20 cellular contexts compared by ENCODE assay signal in genomic region chr2:8633186-8633734, GRCh38. TPM values are rescaled to one million over a fixed set of nuclear protein-coding genes. Genes with fewer than 3 reads are reported as not detected.
DNase-seq lines count a peak whose midpoint lies in the region; ATAC-seq and TF ChIP-seq lines count a peak whose summit lies in the region.
"Had no signal": no experiment of that assay in that cellular context is flagged by ENCODE, and none has a peak within 500 bp of the region (broad histone marks: within the 10 kb centered on the region; RNA-seq: fewer than 3 reads in every experiment).

No MANE protein-coding gene starts in this region.

- in situ Hi-C loops in mammary epithelial cell (cut with MboI; ENCODE audit: low sequenced_read_pairs in 2 of 2), result no loop called here

- peaks cover 14% of the 10 kb centered on the region for H3K4me1 ChIP-seq in body of pancreas
- no peaks in the 10 kb centered on the region for H3K4me1 ChIP-seq in mammary epithelial cell (ENCODE audit: insufficient read depth, low read length)
- H3K4me1 ChIP-seq: foreskin keratinocyte had no signal

- dilution Hi-C loops in mammary epithelial cell (cut with HindIII; ENCODE audit: low sequenced_read_pairs), result no loop called here

- no peak for TF ChIP-seq POLR2A in body of pancreas (IDR thresholded peaks at IDR 0.05)

- H3K27ac ChIP-seq in body of pancreas, result peak overlapping the region in 2 of 4 donors; percentile 27 to 29
- no peak overlapping the region for H3K27ac ChIP-seq in mammary epithelial cell (ENCODE audit: insufficient read depth, low read depth, low read length)
- H3K27ac ChIP-seq: foreskin keratinocyte had no signal

- H3K27ac Mint-ChIP-seq in activated naive CD8-positive, alpha-beta T cell treated with anti-CD3 and anti-CD28 coated beads, Interleukin-2, amount 50 U/mL, for 24 hours, result peak overlapping the region; percentile 10
- no peak overlapping the region for H3K27ac Mint-ChIP-seq in activated naive CD8-positive, alpha-beta T cell treated with anti-CD3 and anti-CD28 coated beads for 36 hours
- peak overlapping the region; percentile 94 to 99 (median 99) for H3K27ac Mint-ChIP-seq in nephron
- no peak overlapping the region for H3K27ac Mint-ChIP-seq in stimulated activated memory B cell treated with anti-CD40 and anti-IgM and Interleukin-4, amounts not matched to agents 10 μg/mL and 1 μg/mL and 100 μg/mL, for 72 hours
- H3K27ac Mint-ChIP-seq: activated naive CD8-positive, alpha-beta T cell treated with anti-CD3 and anti-CD28 coated beads, Interleukin-2, amount 10 ng/mL, durations not matched to agents 7 days and 5 days; stimulated activated naive B cell treated with anti-CD40 and anti-IgM and Interleukin-4, amounts not matched to agents 10 μg/mL and 1 μg/mL and 100 μg/mL, for 72 hours had no signal

- no peaks in the 10 kb centered on the region for H3K79me2 ChIP-seq in mammary epithelial cell (ENCODE audit: insufficient read depth, low read length)

- no peaks in the 10 kb centered on the region for H3K9me3 Mint-ChIP-seq in activated naive CD8-positive, alpha-beta T cell treated with anti-CD3 and anti-CD28 coated beads, Interleukin-2, amount 50 U/mL, for 24 hours
- H3K9me3 Mint-ChIP-seq in activated naive CD8-positive, alpha-beta T cell treated with anti-CD3 and anti-CD28 coated beads for 36 hours, result no peaks in the 10 kb centered on the region
- H3K9me3 Mint-ChIP-seq in nephron, result no peaks in the 10 kb centered on the region
- H3K9me3 Mint-ChIP-seq in stimulated activated memory B cell treated with anti-CD40 and anti-IgM and Interleukin-4, amounts not matched to agents 10 μg/mL and 1 μg/mL and 100 μg/mL, for 72 hours, result no peaks in the 10 kb centered on the region
- H3K9me3 Mint-ChIP-seq: activated naive CD8-positive, alpha-beta T cell treated with anti-CD3 and anti-CD28 coated beads, Interleukin-2, amount 10 ng/mL, durations not matched to agents 7 days and 5 days; CD4-positive, alpha-beta memory T cell; stimulated activated naive B cell treated with anti-CD40 and anti-IgM and Interleukin-4, amounts not matched to agents 10 μg/mL and 1 μg/mL and 100 μg/mL, for 72 hours had no signal

- H2AFZ ChIP-seq in mammary epithelial cell (ENCODE audit: low read depth, low read length), result no peak overlapping the region

- H3K9me3 ChIP-seq in body of pancreas, result no peaks in the 10 kb centered on the region
- no peaks in the 10 kb centered on the region for H3K9me3 ChIP-seq in mammary epithelial cell (replicated peaks; ENCODE audit: insufficient read depth, low read length)
- H3K9me3 ChIP-seq: tibial nerve had no signal

- ATAC-seq in activated naive CD8-positive, alpha-beta T cell treated with anti-CD3 and anti-CD28 coated beads, Interleukin-2, amount 50 U/mL, for 24 hours, result no peak
- peak; percentile 3 for ATAC-seq in body of pancreas
- ATAC-seq in stimulated activated memory B cell treated with anti-CD40 and anti-IgM and Interleukin-4, amounts not matched to agents 10 μg/mL and 1 μg/mL and 100 μg/mL, for 72 hours, result no peak
- no peak for ATAC-seq in stimulated activated naive CD8-positive, alpha-beta T cell treated with anti-CD3 and anti-CD28 coated beads, Interleukin-15, Interleukin-2, amounts not matched to agents 100 U/mL and 50 U/mL, for 24 hours
- ATAC-seq: foreskin keratinocyte; stimulated activated naive B cell treated with anti-CD40 and anti-IgM and Interleukin-4, amounts not matched to agents 10 μg/mL and 1 μg/mL and 100 μg/mL, for 72 hours had no signal

- TF ChIP-seq CTCF in body of pancreas (IDR thresholded peaks at IDR 0.05), result no peak
- TF ChIP-seq CTCF in nephron (IDR thresholded peaks at IDR 0.05; ENCODE audit: unreplicated experiment in 3 of 3), result no peak
- TF ChIP-seq CTCF in mammary epithelial cell (conservative IDR thresholded peaks at IDR 0.05 in 1 of 2, IDR thresholded peaks at IDR 0.05 in 1 of 2; ENCODE audit: extremely low read depth in 1 of 2, insufficient read depth in 1 of 2, low read depth in 1 of 2, low read length in 2 of 2), result no peak

- H4K20me1 ChIP-seq in mammary epithelial cell (ENCODE audit: insufficient read depth, low read length), result no peaks in the 10 kb centered on the region

- CTCF ChIA-PET in mammary epithelial cell (lab: Charles Lee; ENCODE audit: low non-redundant PET), result no interaction called here

- whole genome bisulfite sequencing in body of pancreas, 2 donors, result 40 to 58% methylated on average over 5 to 7 of the region's 7 CpGs
- 49% methylated on average over 4 of the region's 7 CpGs for WGBS in mammary epithelial cell (ENCODE audit: low coverage, missing lambda C conversion rate)

- H3K4me3 Mint-ChIP-seq in activated naive CD8-positive, alpha-beta T cell treated with anti-CD3 and anti-CD28 coated beads, Interleukin-2, amount 50 U/mL, for 24 hours, result no peak overlapping the region
- no peak overlapping the region for H3K4me3 Mint-ChIP-seq in activated naive CD8-positive, alpha-beta T cell treated with anti-CD3 and anti-CD28 coated beads for 36 hours
- no peak overlapping the region for H3K4me3 Mint-ChIP-seq in nephron
- no peak overlapping the region for H3K4me3 Mint-ChIP-seq in stimulated activated memory B cell treated with anti-CD40 and anti-IgM and Interleukin-4, amounts not matched to agents 10 μg/mL and 1 μg/mL and 100 μg/mL, for 72 hours
- H3K4me3 Mint-ChIP-seq: activated naive CD8-positive, alpha-beta T cell treated with anti-CD3 and anti-CD28 coated beads, Interleukin-2, amount 10 ng/mL, durations not matched to agents 7 days and 5 days; stimulated activated naive B cell treated with anti-CD40 and anti-IgM and Interleukin-4, amounts not matched to agents 10 μg/mL and 1 μg/mL and 100 μg/mL, for 72 hours had no signal

- H3K36me3 ChIP-seq in body of pancreas (replicated peaks in 1 of 2; ENCODE audit: insufficient read depth in 1 of 2, low read depth in 2 of 2), result no peaks in the 10 kb centered on the region
- H3K36me3 ChIP-seq in mammary epithelial cell (ENCODE audit: insufficient read depth, low read length), result no peaks in the 10 kb centered on the region
- H3K36me3 ChIP-seq: tibial nerve had no signal

- no peak for DNase-seq in activated naive CD8-positive, alpha-beta T cell treated with anti-CD3 and anti-CD28 coated beads, Interleukin-2, amount 50 U/mL, for 24 hours
- no peak for DNase-seq in activated naive CD8-positive, alpha-beta T cell treated with anti-CD3 and anti-CD28 coated beads for 36 hours
- DNase-seq in body of pancreas (no peak), 8988T (no peak), mammary epithelial cell (no peak)
- no peak for DNase-seq in stimulated activated naive CD8-positive, alpha-beta T cell treated with anti-CD3 and anti-CD28 coated beads, Interleukin-15, Interleukin-2, amounts not matched to agents 100 U/mL and 50 U/mL, for 24 hours
- DNase-seq: activated naive CD8-positive, alpha-beta T cell treated with anti-CD3 and anti-CD28 coated beads, Interleukin-2, amount 10 ng/mL, durations not matched to agents 7 days and 5 days; CD4-positive, alpha-beta memory T cell; dermis blood vessel endothelial cell; foreskin keratinocyte; GOT3; NCI-H1105; NCI-H2081; NCI-H510A treated with DMSO at 0.1 percent for 48 hours; RPMI8226; stimulated activated CD4-positive, alpha-beta T cell treated with anti-CD3 and anti-CD28 coated beads, Interleukin-15, amount 100 ng/mL, for 24 hours; stimulated activated naive B cell treated with anti-CD40 and anti-IgM and Interleukin-4, amounts not matched to agents 10 μg/mL and 1 μg/mL and 100 μg/mL, for 72 hours had no signal

- intact Hi-C loops in body of pancreas (cut with DNase I) (no loop called here), mammary epithelial cell (cut with micrococcal nuclease) (no loop called here)

- no peak overlapping the region for H3K9ac ChIP-seq in mammary epithelial cell (ENCODE audit: insufficient read depth, low read length)

- H3K4me1 Mint-ChIP-seq in activated naive CD8-positive, alpha-beta T cell treated with anti-CD3 and anti-CD28 coated beads, Interleukin-2, amount 50 U/mL, for 24 hours, result peaks cover 18% of the 10 kb centered on the region
- H3K4me1 Mint-ChIP-seq in activated naive CD8-positive, alpha-beta T cell treated with anti-CD3 and anti-CD28 coated beads for 36 hours, result no peaks in the 10 kb centered on the region
- H3K4me1 Mint-ChIP-seq in nephron, result peaks cover 49% of the 10 kb centered on the region
- H3K4me1 Mint-ChIP-seq in stimulated activated memory B cell treated with anti-CD40 and anti-IgM and Interleukin-4, amounts not matched to agents 10 μg/mL and 1 μg/mL and 100 μg/mL, for 72 hours, result peaks cover 17% of the 10 kb centered on the region

- H3K27me3 ChIP-seq in body of pancreas (no peaks in the 10 kb centered on the region), mammary epithelial cell (ENCODE audit: insufficient read depth, low read length) (no peaks in the 10 kb centered on the region)
- H3K27me3 ChIP-seq: foreskin keratinocyte, tibial nerve had no signal

- no peak overlapping the region for H3K4me2 ChIP-seq in mammary epithelial cell (ENCODE audit: insufficient read depth, low read depth, low read length)

- BruUV-seq in mammary epithelial cell (replicated peaks; lab: Mats Ljungman, UMichigan), result no TSS peak

- H3K36me3 Mint-ChIP-seq in activated naive CD8-positive, alpha-beta T cell treated with anti-CD3 and anti-CD28 coated beads, Interleukin-2, amount 50 U/mL, for 24 hours (ENCODE audit: low read depth), result no peaks in the 10 kb centered on the region
- no peaks in the 10 kb centered on the region for H3K36me3 Mint-ChIP-seq in activated naive CD8-positive, alpha-beta T cell treated with anti-CD3 and anti-CD28 coated beads for 36 hours
- H3K36me3 Mint-ChIP-seq in nephron (ENCODE audit: low read depth), result no peaks in the 10 kb centered on the region
- no peaks in the 10 kb centered on the region for H3K36me3 Mint-ChIP-seq in stimulated activated memory B cell treated with anti-CD40 and anti-IgM and Interleukin-4, amounts not matched to agents 10 μg/mL and 1 μg/mL and 100 μg/mL, for 72 hours
- H3K36me3 Mint-ChIP-seq: activated naive CD8-positive, alpha-beta T cell treated with anti-CD3 and anti-CD28 coated beads, Interleukin-2, amount 10 ng/mL, durations not matched to agents 7 days and 5 days; CD4-positive, alpha-beta memory T cell had no signal

- H3K4me3 ChIP-seq in body of pancreas, result no peak overlapping the region
- no peak overlapping the region for H3K4me3 ChIP-seq in mammary epithelial cell (replicated peaks in 1 of 3; ENCODE audit: insufficient read depth in 1 of 3, low read depth in 2 of 3, low read length in 3 of 3)
- H3K4me3 ChIP-seq: tibial nerve had no signal

- no peaks in the 10 kb centered on the region for H3K27me3 Mint-ChIP-seq in activated naive CD8-positive, alpha-beta T cell treated with anti-CD3 and anti-CD28 coated beads, Interleukin-2, amount 50 U/mL, for 24 hours
- no peaks in the 10 kb centered on the region for H3K27me3 Mint-ChIP-seq in activated naive CD8-positive, alpha-beta T cell treated with anti-CD3 and anti-CD28 coated beads for 36 hours
- peaks cover 9% of the 10 kb centered on the region for H3K27me3 Mint-ChIP-seq in nephron (ENCODE audit: low read depth)
- peaks cover 27% of the 10 kb centered on the region for H3K27me3 Mint-ChIP-seq in stimulated activated memory B cell treated with anti-CD40 and anti-IgM and Interleukin-4, amounts not matched to agents 10 μg/mL and 1 μg/mL and 100 μg/mL, for 72 hours

RNA-seq across cellular contexts. Expression of gene ID2, which starts 48.6 kb away (rescaled TPM):
- total RNA-seq in activated naive CD8-positive, alpha-beta T cell treated with anti-CD3 and anti-CD28 coated beads for 36 hours, result 10 to 100 TPM; 61.1 to 62.5 TPM
- total RNA-seq in body of pancreas (100 to 1,000 TPM in 1 of 2 donors, 10 to 100 TPM in 1; 50.3 to 157 TPM), mammary epithelial cell (1 to 10 TPM; 4.4 to 8.7 TPM)
- polyA plus RNA-seq in mammary epithelial cell, result 14.7 TPM
- not detected for polyA minus RNA-seq in mammary epithelial cell

Comparison
In these comparisons a context has a peak if more than half of its experiments do, and no peak if none do; other contexts are left out.
1. H3K27ac Mint-ChIP-seq: peak in activated naive CD8-positive, alpha-beta T cell treated with anti-CD3 and anti-CD28 coated beads, Interleukin-2, amount 50 U/mL, for 24 hours (single experiment) and nephron (3 of 3); none in activated naive CD8-positive, alpha-beta T cell treated with anti-CD3 and anti-CD28 coated beads for 36 hours (single experiment) and stimulated activated memory B cell treated with anti-CD40 and anti-IgM and Interleukin-4, amounts not matched to agents 10 μg/mL and 1 μg/mL and 100 μg/mL, for 72 hours (single experiment).
2. RNA of gene ID2, which starts 48.6 kb away (total RNA-seq): 50.3 to 157 TPM in body of pancreas and 61.1 to 62.5 TPM in activated naive CD8-positive, alpha-beta T cell treated with anti-CD3 and anti-CD28 coated beads for 36 hours; 4.4 to 8.7 TPM in mammary epithelial cell; every median in the first group is over 4 times any median in the second.